26 cellular contexts compared by ENCODE assay signal in the genomic region with DNA sequence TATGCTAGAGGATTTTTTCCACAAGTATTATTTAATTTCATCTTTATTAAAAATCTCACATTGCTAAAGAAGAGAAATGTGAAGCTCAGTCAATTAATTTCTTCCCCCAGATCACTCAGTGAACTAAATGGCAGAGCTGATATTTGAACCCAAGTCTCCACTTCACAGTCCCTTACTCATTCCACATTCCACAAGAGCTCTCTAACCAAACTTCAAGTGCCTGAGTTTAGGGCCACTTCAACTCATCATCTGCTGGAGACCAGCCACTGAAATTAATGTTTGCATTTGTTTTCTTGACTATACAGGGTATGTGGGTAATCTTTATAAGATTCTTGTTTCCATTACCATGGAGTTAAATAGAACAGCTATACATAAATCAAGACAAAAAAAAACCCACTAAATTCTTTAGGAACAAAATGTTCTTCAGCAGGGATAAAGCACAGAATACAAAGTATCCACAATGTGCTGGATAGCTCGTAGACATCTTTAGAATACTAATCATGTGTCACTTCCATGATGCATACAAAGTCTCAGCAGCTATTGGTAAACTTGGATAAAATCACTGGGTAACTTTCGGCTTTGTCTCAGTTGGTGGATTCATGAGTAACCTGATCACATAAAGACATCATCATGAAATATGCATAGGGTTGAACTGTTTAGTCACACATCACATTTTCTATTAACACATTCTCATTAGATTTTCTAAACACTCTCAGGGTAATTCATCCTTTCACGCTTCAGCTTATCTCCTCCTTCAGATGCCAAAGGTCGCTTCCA.
DNase-seq lines count a peak whose midpoint lies in the region; ATAC-seq and TF ChIP-seq lines count a peak whose summit lies in the region.
"Had no signal": no experiment of that assay in that cellular context is flagged by ENCODE, and none has a peak within 500 bp of the region (broad histone marks: within the 10 kb centered on the region; RNA-seq: fewer than 3 reads in every experiment).

No MANE protein-coding gene starts in this region.

- TF ChIP-seq CTCF in PC-3 (conservative IDR thresholded peaks at IDR 0.05; ENCODE audit: low read depth, low read length) (no peak), epithelial cell of esophagus (IDR thresholded peaks at IDR 0.05; ENCODE audit: insufficient read depth, low read depth, low read length, missing control alignments) (no peak)

- H3K36me3 ChIP-seq in PC-3 (ENCODE audit: low read depth, low read length), result no peaks in the 10 kb centered on the region
- H3K36me3 ChIP-seq: cardiac muscle cell, SJSA1 had no signal

- POLR2A ChIA-PET in PC-3 (lab: Charles Lee; ENCODE audit: unreplicated experiment), result no interaction called here

- H3K27me3 ChIP-seq in PC-3 (ENCODE audit: low read length), result peaks cover 20% of the 10 kb centered on the region
- H3K27me3 ChIP-seq: cardiac muscle cell, foreskin keratinocyte, SJSA1 had no signal

- ATAC-seq in Right ventricle myocardium inferior (peak; percentile 45), left cardiac atrium (no peak), PC-3 (no peak), HG02938 (IDR thresholded peaks at IDR 0.05; ENCODE audit: unreplicated experiment) (no peak), GM19397 (IDR thresholded peaks at IDR 0.05; ENCODE audit: unreplicated experiment) (no peak)
- ATAC-seq: foreskin keratinocyte, HepG2, Panc1, T-cell had no signal

- DNase-seq in Right ventricle myocardium inferior (ENCODE audit: missing footprints) (no peak), left cardiac atrium (no peak), PC-3 (peak; percentile 17), epithelial cell of esophagus (ENCODE audit: low read depth) (peak; percentile 2), renal cortical epithelial cell (ENCODE audit: low read depth) (peak; percentile 61), GF-D8 (lab: John Stamatoyannopoulos, UW) (no peak)
- DNase-seq: activated CD4-positive, alpha-beta memory T cell treated with anti-CD3 and anti-CD28 coated beads, Interleukin-2, amount 10 ng/mL, durations not matched to agents 7 days and 5 days; activated CD4-positive, CD25-positive, alpha-beta regulatory T cell treated with anti-CD3 and anti-CD28 coated beads, Interleukin-2, amount 50 U/mL, for 72 hours; activated CD8-positive, alpha-beta memory T cell treated with anti-CD3 and anti-CD28 coated beads, Interleukin-2, amount 50 U/mL, for 48 hours; activated naive CD4-positive, alpha-beta T cell treated with anti-CD3 and anti-CD28 coated beads, Interleukin-2, amount 10 ng/mL, durations not matched to agents 7 days and 5 days; amniotic stem cell; CD4-positive, alpha-beta memory T cell; effector memory CD4-positive, alpha-beta T cell; foreskin keratinocyte; Kasumi-1; NCI-H146; NCI-H2171 treated with DMSO at 0.1 percent for 48 hours; NCI-H526 treated with DMSO at 0.1 percent for 48 hours; T-cell had no signal

- CTCF ChIA-PET in PC-3 (lab: Charles Lee), result no interaction called here

- H2AFZ ChIP-seq in PC-3 (ENCODE audit: low read length), result no peak overlapping the region

- no peaks in the 10 kb centered on the region for H3K9me2 ChIP-seq in PC-3 (replicated peaks; ENCODE audit: low read length)

- no peak overlapping the region for H3K9ac ChIP-seq in PC-3 (ENCODE audit: low read length)

- H3K4me2 ChIP-seq in PC-3 (ENCODE audit: low read length), result no peak overlapping the region

- H3K4me3 ChIP-seq in PC-3 (ENCODE audit: low read length) (no peak overlapping the region), epithelial cell of esophagus (ENCODE audit: low read length) (no peak overlapping the region)
- H3K4me3 ChIP-seq: cardiac muscle cell, coronary artery, SJSA1 had no signal

- no peaks in the 10 kb centered on the region for H3K79me2 ChIP-seq in PC-3 (ENCODE audit: low read length)

- intact Hi-C loops in Right ventricle myocardium inferior (cut with DNase I) (loop anchor here (5.0 kb wide), 3 partner anchors 35 to 185 kb away; a partner anchor contains a TSS), left cardiac atrium (cut with DNase I) (no loop called here), PC-3 (cut with micrococcal nuclease) (no loop called here)

- H3F3A ChIP-seq in PC-3 (ENCODE audit: low read length, unreplicated experiment), result no peaks in the 10 kb centered on the region

- H3K9me3 ChIP-seq in PC-3 (ENCODE audit: low read length), result no peaks in the 10 kb centered on the region
- H3K9me3 ChIP-seq: SJSA1 had no signal

- no peaks in the 10 kb centered on the region for H4K20me1 ChIP-seq in PC-3 (ENCODE audit: low read length)

- no TSS peak for BruUV-seq in PC-3 (replicated peaks; lab: Mats Ljungman, UMichigan)

- H3K4me1 ChIP-seq in PC-3 (ENCODE audit: insufficient read depth, low read length), result no peaks in the 10 kb centered on the region
- H3K4me1 ChIP-seq: foreskin keratinocyte, SJSA1 had no signal

- no peak overlapping the region for H3K27ac ChIP-seq in PC-3 (ENCODE audit: low read length)
- H3K27ac ChIP-seq: cardiac muscle cell, coronary artery, foreskin keratinocyte, SJSA1 had no signal

Comparison
In these comparisons a context has a peak if more than half of its experiments do, and no peak if none do; other contexts are left out.
1. DNase-seq: peak in PC-3 (single experiment), epithelial cell of esophagus (single experiment) and renal cortical epithelial cell (single experiment); none in Right ventricle myocardium inferior (single experiment), left cardiac atrium (single experiment) and GF-D8 (single experiment).